Comparison of ENCODE assay signal across 1 cellular context in genomic region chr21:17901458-17902092, GRCh38.
TF ChIP-seq lines count a peak whose summit lies in the region.

No MANE protein-coding gene starts in this region.

TF ChIP-seq in H1, 55 proteins besides CTCF, POLR2A, EP300 and RAD21 (continued from another document):
- no peak for TF ChIP-seq ATF2 (IDR thresholded peaks at IDR 0.05; ENCODE audit: low read length)
- TF ChIP-seq PHF8 (conservative IDR thresholded peaks at IDR 0.05; ENCODE audit: low read depth, low read length) = no peak
- no peak for TF ChIP-seq HDAC6 (IDR thresholded peaks at IDR 0.05; ENCODE audit: low read depth, low read length)
- TF ChIP-seq, protein P1, sequence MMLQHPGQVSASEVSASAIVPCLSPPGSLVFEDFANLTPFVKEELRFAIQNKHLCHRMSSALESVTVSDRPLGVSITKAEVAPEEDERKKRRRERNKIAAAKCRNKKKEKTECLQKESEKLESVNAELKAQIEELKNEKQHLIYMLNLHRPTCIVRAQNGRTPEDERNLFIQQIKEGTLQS (IDR thresholded peaks at IDR 0.05; ENCODE audit: insufficient read depth, low read depth, low read length) = no peak
- TF ChIP-seq HDAC2 (IDR thresholded peaks at IDR 0.05; ENCODE audit: borderline replicate concordance in 1 of 2, low read depth in 2 of 2, low read length in 2 of 2) = no peak
- no peak for TF ChIP-seq NANOG (IDR thresholded peaks at IDR 0.05; ENCODE audit: insufficient read depth, low read depth, low read length, poor library complexity, severe bottlenecking)
- TF ChIP-seq SIRT6 (IDR thresholded peaks at IDR 0.05; ENCODE audit: low read length) = no peak
- no peak for TF ChIP-seq RXRA (IDR thresholded peaks at IDR 0.05; ENCODE audit: insufficient read depth, low read depth, low read length)
- no peak for TF ChIP-seq KDM4A (IDR thresholded peaks at IDR 0.05; ENCODE audit: low read depth, low read length, severe bottlenecking)
- TF ChIP-seq CEBPB (IDR thresholded peaks at IDR 0.05; ENCODE audit: low read depth, low read length) = no peak
- TF ChIP-seq CHD1 (IDR thresholded peaks at IDR 0.05; ENCODE audit: low read depth, low read length) = no peak
- no peak for TF ChIP-seq JUND (IDR thresholded peaks at IDR 0.05; ENCODE audit: low read length)
TF ChIP-seq in H1: peak in this region for 0.
